ENCODE assay signal across 13 cellular contexts in genomic region chr19:32351807-32352630, GRCh38. TPM values are rescaled to one million over a fixed set of nuclear protein-coding genes. Genes with fewer than 3 reads are reported as not detected.
DNase-seq lines count a peak whose midpoint lies in the region; ATAC-seq and TF ChIP-seq lines count a peak whose summit lies in the region.
"Had no signal": no experiment of that assay in that cellular context is flagged by ENCODE, and none has a peak within 500 bp of the region (broad histone marks: within the 10 kb centered on the region; RNA-seq: fewer than 3 reads in every experiment).

No MANE protein-coding gene starts in this region.

- H3K9me3 ChIP-seq in PC-9 (ENCODE audit: insufficient read depth, low read depth) (no peaks in the 10 kb centered on the region), skeletal muscle tissue (ENCODE audit: control insufficient read depth in 3 of 3, low read length in 3 of 3) (no peaks in the 10 kb centered on the region)

- peaks cover 4% of the 10 kb centered on the region for H4K20me1 ChIP-seq in PC-9 (ENCODE audit: insufficient read depth)

- H3K4me3 ChIP-seq in PC-9 = no peak overlapping the region
- H3K4me3 ChIP-seq in skeletal muscle tissue (ENCODE audit: low read length in 3 of 3) = no peak overlapping the region

- CTCF ChIA-PET in PC-9 (lab: Charles Lee) = interaction anchor here (0.8 kb wide), 1 partner anchor 418 kb away, joined by 7 read pairs; no protein-coding TSS in a partner anchor

- BruUV-seq in PC-9 (replicated peaks; lab: Mats Ljungman, UMichigan) = no TSS peak

- no peak for TF ChIP-seq CTCF in PC-9 (conservative IDR thresholded peaks at IDR 0.05)

- peaks cover 55% of the 10 kb centered on the region for H3K4me1 ChIP-seq in PC-9 (replicated peaks; ENCODE audit: insufficient read depth)
- H3K4me1 ChIP-seq in skeletal muscle tissue (ENCODE audit: control insufficient read depth in 3 of 3, insufficient read depth in 3 of 3, low read length in 3 of 3) = peaks cover 16 to 23% (median 23%) of the 10 kb centered on the region in 3 donors

- H3K4me2 ChIP-seq in PC-9 = peak overlapping the region; percentile 45

- intact Hi-C loops in PC-9 (cut with micrococcal nuclease; ENCODE audit: unreplicated experiment) = no loop called here

- no peaks in the 10 kb centered on the region for H3K9me2 ChIP-seq in PC-9 (ENCODE audit: insufficient read depth)

- peaks cover 61% of the 10 kb centered on the region for H3K36me3 ChIP-seq in PC-9 (ENCODE audit: low read depth)
- peaks cover 31 to 43% (median 40%) of the 10 kb centered on the region in 3 donors for H3K36me3 ChIP-seq in skeletal muscle tissue (ENCODE audit: control insufficient read depth in 3 of 3, insufficient read depth in 3 of 3, low read length in 3 of 3)

- H3K27ac ChIP-seq in PC-9 (peak overlapping the region; percentile 16; the same call in 1 of the 2 replicates), skeletal muscle tissue (ENCODE audit: low read depth, low read length) (peak overlapping the region; percentile 76)
- H3K27ac ChIP-seq: parathyroid adenoma had no signal

- no peak overlapping the region for H2AFZ ChIP-seq in PC-9
- H2AFZ ChIP-seq: parathyroid adenoma had no signal

- DNase-seq in SKM-1 treated with dmso at 0.1 percent for 144 hours (lab: John Stamatoyannopoulos, UW; ENCODE audit: unreplicated experiment) (peak; percentile 55), SKM-1 (lab: John Stamatoyannopoulos, UW; ENCODE audit: unreplicated experiment) (no peak), PC-9 (peak in 1 of 2 experiments; percentile 83), dermis microvascular lymphatic vessel endothelial cell (ENCODE audit: low read depth in 2 of 2) (peak; percentile 15 to 41), dedifferentiated amniotic fluid mesenchymal stem cell (ENCODE audit: extremely low spot score) (no peak), NCI-H187 treated with DMSO at 0.1 percent for 48 hours (lab: John Stamatoyannopoulos, UW) (no peak)
- DNase-seq: activated naive CD4-positive, alpha-beta T cell treated with Interleukin-2 at 50 U/mL for 16 hours; glutamatergic neuron; MM.1S; T-helper 2 cell had no signal

- ATAC-seq in GM19455 (IDR thresholded peaks at IDR 0.05; ENCODE audit: unreplicated experiment) = no peak

- peaks cover 17% of the 10 kb centered on the region for H3F3A ChIP-seq in PC-9 (ENCODE audit: insufficient read depth, low read depth)

- peak overlapping the region in 1 of 3 donors; percentile 3 for H3K9ac ChIP-seq in skeletal muscle tissue (ENCODE audit: low read depth in 1 of 3, low read length in 3 of 3)
- H3K9ac ChIP-seq: parathyroid adenoma had no signal

- no peaks in the 10 kb centered on the region for H3K27me3 ChIP-seq in PC-9 (ENCODE audit: insufficient read depth, low read depth)
- H3K27me3 ChIP-seq in skeletal muscle tissue (ENCODE audit: control insufficient read depth in 3 of 3, insufficient read depth in 3 of 3, low read length in 3 of 3) = no peaks in the 10 kb centered on the region

- H3K79me2 ChIP-seq in PC-9 (ENCODE audit: low read depth) = peaks cover 73% of the 10 kb centered on the region

- POLR2A ChIA-PET in PC-9 (lab: Charles Lee; ENCODE audit: unreplicated experiment) = interaction anchor here (0.5 kb wide), 1 partner anchor 50 kb away, joined by 38 read pairs; no protein-coding TSS in a partner anchor

RNA-seq across cellular contexts. Expression of gene ZNF507, which starts 6.6 kb away (rescaled TPM):
- total RNA-seq in PC-9 (2021) = 20.8 and 26.5 TPM in 2 replicates
- 7.2 and 10.5 TPM in 2 replicates for total RNA-seq in dermis microvascular lymphatic vessel endothelial cell
- total RNA-seq in skeletal muscle tissue = 11.0 TPM

RNA-seq across cellular contexts. Expression of gene DPY19L3, which starts 53.6 kb away (rescaled TPM):
- 22.3 and 29.0 TPM in 2 replicates for total RNA-seq in PC-9 (2021)
- 18.6 and 30.1 TPM in 2 replicates for total RNA-seq in dermis microvascular lymphatic vessel endothelial cell
- total RNA-seq in skeletal muscle tissue = 19.3 TPM

Comparison
In these comparisons a context has a peak if more than half of its experiments do, and no peak if none do; other contexts are left out.
1. DNase-seq: peak in SKM-1 treated with dmso at 0.1 percent for 144 hours (single experiment) and dermis microvascular lymphatic vessel endothelial cell (2 of 2); none in SKM-1 (single experiment), dedifferentiated amniotic fluid mesenchymal stem cell (single experiment) and NCI-H187 treated with DMSO at 0.1 percent for 48 hours (single experiment).